ENCODE assay signal across 18 cellular contexts in genomic region chr5:10676946-10677345, GRCh38.
DNase-seq lines count a peak whose midpoint lies in the region; ATAC-seq, FAIRE-seq and TF ChIP-seq lines count a peak whose summit lies in the region.
"Had no signal": no experiment of that assay in that cellular context is flagged by ENCODE, and none has a peak within 500 bp of the region (broad histone marks: within the 10 kb centered on the region; RNA-seq: fewer than 3 reads in every experiment).

No MANE protein-coding gene starts in this region.

- no peak for TF ChIP-seq EP300 in K562 (IDR thresholded peaks at IDR 0.05; ENCODE audit: low read length)

- H3K4me1 ChIP-seq in HEK293 (ENCODE audit: control insufficient read depth, insufficient read depth, low read length) (no peaks in the 10 kb centered on the region), K562 (replicated peaks in 1 of 2; ENCODE audit: control insufficient read depth in 2 of 2, insufficient read depth in 2 of 2, low read length in 2 of 2) (no peaks in the 10 kb centered on the region; a peak in 1 of 5 replicates)

- peaks cover 11% of the 10 kb centered on the region for H4K20me1 ChIP-seq in K562 (replicated peaks; ENCODE audit: control insufficient read depth, insufficient read depth, low read length)

- H3K27ac ChIP-seq in HEK293 (ENCODE audit: extremely low read depth, low read depth, low read length) (no peak overlapping the region), K562 (ENCODE audit: extremely low read depth, low read depth, low read length) (no peak overlapping the region)

- H3K36me3 ChIP-seq in HEK293 (ENCODE audit: control insufficient read depth in 2 of 2, insufficient read depth in 1 of 2, low read length in 2 of 2) (peaks cover 0 to 35% of the 10 kb centered on the region in 2 experiments; a peak in 1 of 3 replicates), K562 (ENCODE audit: control insufficient read depth, insufficient read depth, low read length) (peaks cover 40% of the 10 kb centered on the region; the same call in 2 of the 3 replicates)

- H3K9me1 ChIP-seq in K562 (ENCODE audit: control insufficient read depth, insufficient read depth, low read length) = no peaks in the 10 kb centered on the region

- no peak for TF ChIP-seq RAD21 in K562 (CRISPR knock-in tag; conservative IDR thresholded peaks at IDR 0.05 in 1 of 2, IDR thresholded peaks at IDR 0.05 in 1 of 2)

- no peak; the same call in 1 of the 2 replicates for TF ChIP-seq POLR2A in K562 (conservative IDR thresholded peaks at IDR 0.05)

- WGBS in K562 (ENCODE audit: insufficient coverage, low coverage, missing lambda C conversion rate) = 0% methylated on average over 1 of the region's 1 CpG

- no peak for TF ChIP-seq CTCF in HEK293 (tag by site-specific recombination; IDR thresholded peaks at IDR 0.05)
- TF ChIP-seq CTCF in K562 (IDR thresholded peaks at IDR 0.05 in 2 of 3, conservative IDR thresholded peaks at IDR 0.05 in 1 of 3; ENCODE audit: insufficient read depth in 2 of 3, low read depth in 1 of 3, low read length in 3 of 3) = no peak

- DNase-seq in K562 (ENCODE audit: extremely low read depth in 1 of 4, low spot score in 3 of 4) = no peak
- DNase-seq in mesenteric fat pad (ENCODE audit: low spot score) = peak; percentile 57
- no peak for DNase-seq in head of caudate nucleus
- DNase-seq in NCI-H2171 (lab: John Stamatoyannopoulos, UW) = no peak
- no peak for DNase-seq in stimulated activated CD4-positive, alpha-beta T cell treated with anti-CD3 and anti-CD28 coated beads, Interleukin-4, amount 100 ng/mL, for 1 hour
- DNase-seq: C1 segment of cervical spinal cord; CD4-positive, alpha-beta memory T cell; COR-L47; DMS153; EL; GDM1; GOT3; H7; HFFc6 had no signal

- no peaks in the 10 kb centered on the region for H3K79me2 ChIP-seq in K562 (ENCODE audit: control insufficient read depth, insufficient read depth, low read length)

- CTCF ChIA-PET in HEK293 (lab: Yijun Ruan, JAX) = interaction anchor here (0.7 to 1.0 kb wide), 3 partner anchors 8 to 250 kb away, joined by 3 read pairs; no protein-coding TSS in a partner anchor
- CTCF ChIA-PET in K562 (lab: Yijun Ruan, JAX; ENCODE audit: low intra/inter-chr PET ratio) = no interaction called here

- no peak overlapping the region for H3K4me3 ChIP-seq in HEK293 (ENCODE audit: low read depth, low read length)
- H3K4me3 ChIP-seq in K562 = no peak overlapping the region

- ATAC-seq in K562 = no peak
- ATAC-seq: HCT116 had no signal

- no peak for FAIRE-seq in K562 (lab: Jason Lieb, UNC)
- FAIRE-seq: GM12891, GM18507 had no signal

- no peak overlapping the region for H3K4me2 ChIP-seq in K562 (ENCODE audit: insufficient read depth, low read length)

- no peaks in the 10 kb centered on the region for H3K9me3 ChIP-seq in HEK293 (ENCODE audit: control insufficient read depth, insufficient read depth, low read depth, low read length)
- no peaks in the 10 kb centered on the region for H3K9me3 ChIP-seq in K562 (replicated peaks; ENCODE audit: control insufficient read depth, insufficient read depth, low read depth, low read length)

- in situ Hi-C loops in K562 (cut with MboI) = no loop called here

- H2AFZ ChIP-seq in K562 (ENCODE audit: low read depth, low read length) = no peak overlapping the region

- H3K9ac ChIP-seq in K562 (ENCODE audit: insufficient read depth in 1 of 2, low read depth in 2 of 2, low read length in 2 of 2) = no peak overlapping the region

- peaks cover 5 to 27% of the 10 kb centered on the region in 2 experiments for H3K27me3 ChIP-seq in K562 (ENCODE audit: control insufficient read depth in 2 of 2, insufficient read depth in 2 of 2, low read length in 2 of 2)

- intact Hi-C loops in K562 (cut with micrococcal nuclease) (no loop called here), head of caudate nucleus (cut with DNase I) (no loop called here)

- BruUV-seq in K562 (replicated peaks; lab: Mats Ljungman, UMichigan) = no TSS peak

- POLR2A ChIA-PET in HEK293 (lab: Yijun Ruan, JAX) = no interaction called here
- POLR2A ChIA-PET in K562 (lab: Yijun Ruan, JAX) = no interaction called here

TF ChIP-seq in HEK293, 187 proteins besides CTCF, POLR2A, EP300 and RAD21:
- TF ChIP-seq ZNF580 (tag by site-specific recombination; IDR thresholded peaks at IDR 0.05) (0 out of 2 replicates have a peak, but pooled peaks have one; percentile 36), ZNF146 (tag by site-specific recombination; IDR thresholded peaks at IDR 0.05) (peak; percentile 100), TSHZ1 (tag by site-specific recombination; IDR thresholded peaks at IDR 0.05; ENCODE audit: borderline replicate concordance) (no peak)

TF ChIP-seq in K562, 482 proteins besides CTCF, POLR2A, EP300 and RAD21 (continues in another document):
- TF ChIP-seq ZBTB2 (IDR thresholded peaks at IDR 0.05) (no peak), ZNF24 (IDR thresholded peaks at IDR 0.05) (peak; percentile 83), MYNN (IDR thresholded peaks at IDR 0.05) (0 out of 2 replicates have a peak, but pooled peaks have one; percentile 32), MYNN (CRISPR knock-in tag; IDR thresholded peaks at IDR 0.05) (no peak), ZNF280B (CRISPR knock-in tag; IDR thresholded peaks at IDR 0.05) (peak; percentile 55; the same call in 1 of the 2 replicates), NFATC3 (IDR thresholded peaks at IDR 0.05) (0 out of 2 replicates have a peak, but pooled peaks have one; percentile 46), L3MBTL2 (IDR thresholded peaks at IDR 0.05) (no peak), ZNF146 (CRISPR knock-in tag; IDR thresholded peaks at IDR 0.05; ENCODE audit: unreplicated experiment) (peak; percentile 99), REST (CRISPR knock-in tag; IDR thresholded peaks at IDR 0.05; ENCODE audit: low read depth) (no peak), RCOR1 (IDR thresholded peaks at IDR 0.05; ENCODE audit: borderline replicate concordance in 1 of 2, low read depth in 2 of 2, low read length in 2 of 2) (0 out of 4 replicates have a peak, but pooled peaks of 1 of the 2 experiments have one; percentile 21), TCF7L2 (IDR thresholded peaks at IDR 0.05; ENCODE audit: low read depth, low read length) (no peak), BCOR (IDR thresholded peaks at IDR 0.05) (peak; percentile 69), POLR2H (tag; IDR thresholded peaks at IDR 0.05; ENCODE audit: low read depth) (0 out of 2 replicates have a peak, but pooled peaks have one; percentile 18), RBM25 (IDR thresholded peaks at IDR 0.05; ENCODE audit: low read depth, low read length, severe bottlenecking) (peak; percentile 83), HOXB6 (CRISPR knock-in tag; IDR thresholded peaks at IDR 0.05; ENCODE audit: borderline replicate concordance) (peak; percentile 40; the same call in 1 of the 2 replicates), KDM1A (IDR thresholded peaks at IDR 0.05) (peak in 1 of 2 experiments; percentile 38; a peak in 1 of 4 replicates)

Comparison
In these comparisons a context has a peak if more than half of its experiments do, and no peak if none do; other contexts are left out.
1. Of the 44 proteins assayed by ChIP-seq in both K562 and HEK293: peak only in K562: ZNF24; only in HEK293: none; in both: ZNF146; in neither: 41; mixed calls (peak in some experiments, not most) for 1.